Comparison of ENCODE assay signal across 27 cellular contexts in genomic region chr5:23591250-23591649, GRCh38.
"Had no signal": no experiment of that assay in that cellular context is flagged by ENCODE, and none has a peak within 500 bp of the region (broad histone marks: within the 10 kb centered on the region; RNA-seq: fewer than 3 reads in every experiment).

No MANE protein-coding gene starts in this region.

- FAIRE-seq: endometrium, endothelial cell of umbilical vein had no signal

- DNase-seq: colonic mucosa; cortex of kidney; dermis blood vessel endothelial cell; dorsolateral prefrontal cortex; effector CD4-positive, alpha-beta T cell; effector CD8-positive, alpha-beta T cell; effector memory CD4-positive, alpha-beta T cell; effector memory CD8-positive, alpha-beta T cell; endodermal cell; erythroblast; esophagus squamous epithelium; foreskin fibroblast; foreskin keratinocyte; foreskin melanocyte; gastrocnemius medialis; glutamatergic neuron; head of caudate nucleus; heart left ventricle; heart right ventricle had no signal

- H3K4me3 ChIP-seq: colonic mucosa, coronary artery, dorsolateral prefrontal cortex, esophagus muscularis mucosa, esophagus squamous epithelium, gastrocnemius medialis, gastroesophageal sphincter, heart left ventricle, heart right ventricle had no signal

- ATAC-seq: effector memory CD8-positive, alpha-beta T cell; esophagus mucosa; foreskin keratinocyte; gastrocnemius medialis; gastroesophageal sphincter; heart left ventricle; heart right ventricle had no signal

- H3K9me3 Mint-ChIP-seq: dendritic cell treated with granulocyte-macrophage colony-stimulating factor and Interleukin-4, amounts not matched to agents 40 ng/mL and 50 ng/mL, for 4 days; endodermal cell had no signal

- H3K4me1 ChIP-seq: colonic mucosa, esophagus muscularis mucosa, esophagus squamous epithelium, foreskin keratinocyte, gastrocnemius medialis, gastroesophageal sphincter, heart left ventricle, heart right ventricle had no signal

- H3K27ac Mint-ChIP-seq: dendritic cell treated with granulocyte-macrophage colony-stimulating factor and Interleukin-4, amounts not matched to agents 40 ng/mL and 50 ng/mL, for 4 days; effector memory CD8-positive, alpha-beta T cell; endodermal cell had no signal

- H3K36me3 ChIP-seq: colonic mucosa, esophagus muscularis mucosa, esophagus squamous epithelium, gastrocnemius medialis, gastroesophageal sphincter, heart left ventricle, heart right ventricle had no signal

- H3K9me3 ChIP-seq: colonic mucosa, esophagus squamous epithelium, gastrocnemius medialis, gastroesophageal sphincter, heart right ventricle had no signal

- H3K27ac ChIP-seq: colonic mucosa, coronary artery, dorsolateral prefrontal cortex, epithelial cell of prostate, esophagus muscularis mucosa, esophagus squamous epithelium, foreskin keratinocyte, gastrocnemius medialis, gastroesophageal sphincter, heart left ventricle, heart right ventricle had no signal

- H3K27me3 ChIP-seq: colonic mucosa, esophagus muscularis mucosa, esophagus squamous epithelium, foreskin keratinocyte, gastrocnemius medialis, gastroesophageal sphincter, heart left ventricle, heart right ventricle had no signal
